In genomic region chr11:6586434-6587359, GRCh38 we compare ENCODE assay signal across 11 cellular contexts. TPM values are rescaled to one million over a fixed set of nuclear protein-coding genes. Genes with fewer than 3 reads are reported as not detected.
DNase-seq lines count a peak whose midpoint lies in the region; ATAC-seq and TF ChIP-seq lines count a peak whose summit lies in the region.
"Had no signal": no experiment of that assay in that cellular context is flagged by ENCODE, and none has a peak within 500 bp of the region (broad histone marks: within the 10 kb centered on the region; RNA-seq: fewer than 3 reads in every experiment).

No MANE protein-coding gene starts in this region.

- TF ChIP-seq EP300 in transverse colon (IDR thresholded peaks at IDR 0.05; ENCODE audit: low read depth): no peak

- peak; percentile 47; the same call in 2 of the 3 replicates for ATAC-seq in SK-N-SH treated with all-trans-retinoic acid at 6 μM for 48 hours
- peak; percentile 9 for ATAC-seq in left colon
- no peak for ATAC-seq in HG02884 (IDR thresholded peaks at IDR 0.05; ENCODE audit: unreplicated experiment)

- H3K27me3 ChIP-seq in transverse colon: no peaks in the 10 kb centered on the region

- no peak for TF ChIP-seq POLR2A in transverse colon (IDR thresholded peaks at IDR 0.05)

- 80 to 83% methylated on average over 5 to 25 of the region's 25 CpGs for WGBS in transverse colon (ENCODE audit: low coverage in 1 of 2), 2 donors

- no peaks in the 10 kb centered on the region for H3K36me3 ChIP-seq in transverse colon

- DNase-seq in activated effector memory CD4-positive, alpha-beta T cell treated with anti-CD3 and anti-CD28 coated beads, Interleukin-2, amount 50 U/mL, for 16 hours: peak; percentile 56
- DNase-seq in activated effector memory CD4-positive, alpha-beta T cell treated with Interleukin-2 at 50 U/mL for 16 hours: no peak
- no peak for DNase-seq in left colon
- no peak for DNase-seq in transverse colon
- no peak for DNase-seq in NCI-H2081 (lab: John Stamatoyannopoulos, UW)
- DNase-seq in LoVo (ENCODE audit: low spot score): no peak
- DNase-seq: activated T-cell treated with anti-CD3 and anti-CD28 coated beads for 4 hours, AML-193, NCI-H1436 treated with DMSO at 0.1 percent for 48 hours had no signal

- intact Hi-C loops in left colon (cut with DNase I, micrococcal nuclease): no loop called here
- intact Hi-C loops in transverse colon (cut with DNase I; ENCODE audit: low total_unique reads): no loop called here

- H3K9me3 ChIP-seq in transverse colon: peaks cover 11 to 18% of the 10 kb centered on the region in 2 donors

- H3K4me1 ChIP-seq in transverse colon: peaks cover 0 to 10% (median 0%) of the 10 kb centered on the region in 4 donors

- in situ Hi-C loops in transverse colon (cut with MboI; ENCODE audit: low pct_ligation_motif_present in 1 of 4, low pct_unique_long_range_greater_than_20kb in 1 of 4, low sequenced_read_pairs in 3 of 4): no loop called here

- TF ChIP-seq CTCF in transverse colon (IDR thresholded peaks at IDR 0.05): no peak

- peak overlapping the region in 3 of 4 donors; percentile 48 to 60 (median 53) for H3K27ac ChIP-seq in transverse colon

- peak overlapping the region in 1 of 4 donors; percentile 9 for H3K4me3 ChIP-seq in transverse colon

TF ChIP-seq in SK-N-SH treated with all-trans-retinoic acid at 6 μM for 48 hours, 23 proteins besides CTCF, POLR2A, EP300 and RAD21:
- TF ChIP-seq TCF4 (CRISPR knock-in tag; IDR thresholded peaks at IDR 0.05; ENCODE audit: borderline replicate concordance): peak; percentile 24
- TF ChIP-seq ZC3H10 (CRISPR knock-in tag; IDR thresholded peaks at IDR 0.05): no peak
- peak; percentile 32; the same call in 1 of the 2 replicates for TF ChIP-seq TSHZ2 (CRISPR knock-in tag; IDR thresholded peaks at IDR 0.05)
- TF ChIP-seq ZNF70 (CRISPR knock-in tag; IDR thresholded peaks at IDR 0.05): peak; percentile 89

RNA-seq across cellular contexts. Expression of gene RRP8, which starts 16.7 kb away (rescaled TPM):
- total RNA-seq in left colon (10 to 100 TPM; 16.5 to 16.8 TPM), transverse colon (100 to 1,000 TPM in 1 of 4 donors, 10 to 100 TPM in 2, 1 to 10 TPM in 1; 9.7 to 145 (median 48.2) TPM)

RNA-seq across cellular contexts. Expression of gene ILK, which starts 16.9 kb away (rescaled TPM):
- total RNA-seq in left colon (100 to 1,000 TPM in 1 of 2 donors, 10 to 100 TPM in 1; 92.7 to 149 TPM), transverse colon (100 to 1,000 TPM; 159 to 211 (median 169) TPM)

RNA-seq across cellular contexts. Expression of gene TAF10, which starts 25.3 kb away (rescaled TPM):
- total RNA-seq in left colon: 100 to 1,000 TPM; 113 to 146 TPM
- 100 to 1,000 TPM in 1 of 4 donors, 10 to 100 TPM in 3; 35.7 to 114 (median 53.8) TPM for total RNA-seq in transverse colon

RNA-seq across cellular contexts. Expression of gene TPP1, which starts 32.5 kb away (rescaled TPM):
- total RNA-seq in left colon (100 to 1,000 TPM in 1 of 2 donors, 10 to 100 TPM in 1; 71.7 to 105 TPM), transverse colon (100 to 1,000 TPM in 1 of 4 donors, 10 to 100 TPM in 3; 64.0 to 114 (median 74.0) TPM)
